ENCODE assay signal across 1 cellular context in genomic region chr3:195859061-195859845, GRCh38.
TF ChIP-seq lines count a peak whose summit lies in the region.

No MANE protein-coding gene starts in this region.

TF ChIP-seq in K562, 482 proteins besides CTCF, POLR2A, EP300 and RAD21 (continued from another document):
- TF ChIP-seq ZNF609 (CRISPR knock-in tag; IDR thresholded peaks at IDR 0.05; ENCODE audit: borderline replicate concordance) (no peak), PML (IDR thresholded peaks at IDR 0.05; ENCODE audit: low read length) (peak; percentile 28; the same call in 1 of the 2 replicates), ZNF324 (CRISPR knock-in tag; IDR thresholded peaks at IDR 0.05) (no peak), ZHX1 (conservative IDR thresholded peaks at IDR 0.05; ENCODE audit: low read length) (no peak), CREB3 (tag; conservative IDR thresholded peaks at IDR 0.05; ENCODE audit: low read depth) (no peak), ZNF57 (CRISPR knock-in tag; IDR thresholded peaks at IDR 0.05) (no peak), PPARD (CRISPR knock-in tag; IDR thresholded peaks at IDR 0.05) (no peak), HNRNPK (IDR thresholded peaks at IDR 0.05; ENCODE audit: low read depth, low read length, poor library complexity, severe bottlenecking) (no peak), TCF7 (IDR thresholded peaks at IDR 0.05; ENCODE audit: borderline replicate concordance) (no peak), MEF2D (tag; conservative IDR thresholded peaks at IDR 0.05; ENCODE audit: low read depth) (no peak), ZFX (CRISPR knock-in tag; IDR thresholded peaks at IDR 0.05) (peak; percentile 73), ZNF184 (CRISPR knock-in tag; IDR thresholded peaks at IDR 0.05) (no peak), ZBTB7A (IDR thresholded peaks at IDR 0.05; ENCODE audit: borderline replicate concordance, control insufficient read depth, low read depth, low read length) (peak; percentile 52; the same call in 1 of the 2 replicates), EP400 (IDR thresholded peaks at IDR 0.05) (no peak), COPS2 (conservative IDR thresholded peaks at IDR 0.05) (no peak), TCF7L2 (IDR thresholded peaks at IDR 0.05; ENCODE audit: low read depth, low read length) (no peak), BRD9 (IDR thresholded peaks at IDR 0.05; ENCODE audit: low read depth, partially characterized antibody) (no peak), CBFA2T2 (conservative IDR thresholded peaks at IDR 0.05) (no peak), TEAD4 (IDR thresholded peaks at IDR 0.05; ENCODE audit: low read length) (peak; percentile 49), TEAD4 (CRISPR knock-in tag; IDR thresholded peaks at IDR 0.05; ENCODE audit: borderline replicate concordance) (no peak), HINFP (tag; conservative IDR thresholded peaks at IDR 0.05; ENCODE audit: low read depth) (no peak), RBM15 (IDR thresholded peaks at IDR 0.05; ENCODE audit: insufficient read depth, low read length) (no peak), NEUROD1 (IDR thresholded peaks at IDR 0.05; ENCODE audit: borderline replicate concordance, low read depth, low read length, partially characterized antibody) (no peak), CBFA2T3 (IDR thresholded peaks at IDR 0.05) (peak; percentile 53)
